ENCODE assay signal across 27 cellular contexts in the genomic region with DNA sequence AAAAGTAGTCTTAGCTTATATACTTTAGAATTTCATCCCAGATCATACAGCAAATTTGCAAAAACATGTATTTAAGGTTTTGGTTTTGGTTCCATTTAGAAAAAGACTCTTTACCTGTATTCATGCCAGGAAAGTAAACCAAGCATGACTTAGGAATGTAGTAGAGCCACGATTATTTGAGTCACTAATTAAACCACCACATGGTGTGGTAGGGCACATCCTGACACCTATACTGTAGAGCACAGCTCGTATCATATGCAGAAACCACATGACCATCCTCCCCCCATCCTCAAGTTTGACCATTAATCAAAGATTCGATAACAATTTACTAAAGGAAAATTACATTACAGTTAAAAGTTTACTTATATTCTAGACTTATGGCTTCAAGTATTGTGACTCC.
DNase-seq lines count a peak whose midpoint lies in the region; ATAC-seq and FAIRE-seq lines count a peak whose summit lies in the region.
"Had no signal": no experiment of that assay in that cellular context is flagged by ENCODE, and none has a peak within 500 bp of the region (broad histone marks: within the 10 kb centered on the region; RNA-seq: fewer than 3 reads in every experiment).

No MANE protein-coding gene starts in this region.

- peak overlapping the region; percentile 67 for H3K27ac ChIP-seq in epithelial cell of prostate
- H3K27ac ChIP-seq: cardiac muscle cell, neutrophil, skin epidermis had no signal

- DNase-seq in Daoy (ENCODE audit: low read depth), result peak; percentile 45
- DNase-seq in RCC 7860 (ENCODE audit: low spot score), result peak; percentile 78
- DNase-seq in epithelial cell of prostate (ENCODE audit: low read depth, low spot score), result no peak
- DNase-seq in mucosa of gallbladder (ENCODE audit: low spot score), result peak; percentile 13
- no peak for DNase-seq in NCI-H1105 (lab: John Stamatoyannopoulos, UW)
- DNase-seq in NCI-H1694 (lab: John Stamatoyannopoulos, UW), result no peak
- DNase-seq: activated CD4-positive, alpha-beta memory T cell treated with anti-CD3 and anti-CD28 coated beads for 36 hours; activated CD4-positive, CD25-positive, alpha-beta regulatory T cell; activated effector memory CD4-positive, alpha-beta T cell treated with anti-CD3 and anti-CD28 coated beads, Interleukin-2, amount 50 U/mL, for 16 hours; activated T-cell treated with anti-CD3 and anti-CD28 coated beads for 4 hours; CD8-positive, alpha-beta T cell; NCI-H146; NCI-H2171 treated with DMSO at 0.1 percent for 48 hours; NCI-H69; SHP77; stimulated activated CD4-positive, alpha-beta T cell treated with anti-CD3 and anti-CD28 coated beads, Interleukin-1b, Interleukin-23, amount 100 ng/mL, for 48 hours; SW 1271 had no signal

- ATAC-seq in HG02759 (IDR thresholded peaks at IDR 0.05; ENCODE audit: unreplicated experiment) (no peak), GM18909 (IDR thresholded peaks at IDR 0.05; ENCODE audit: poor library complexity, unreplicated experiment) (no peak)
- ATAC-seq: CD8-positive, alpha-beta T cell; GM12878 had no signal

- peak; percentile 97 for FAIRE-seq in RCC 7860 (lab: Jason Lieb, UNC)
- FAIRE-seq: frontal cortex, GM12878, GM19239, islet of Langerhans, urothelium cell line had no signal

Comparison
In these comparisons a context has a peak if more than half of its experiments do, and no peak if none do; other contexts are left out.
1. DNase-seq: peak in Daoy (single experiment), RCC 7860 (single experiment) and mucosa of gallbladder (single experiment); none in epithelial cell of prostate (single experiment), NCI-H1105 (single experiment) and NCI-H1694 (single experiment).